In the genomic region with DNA sequence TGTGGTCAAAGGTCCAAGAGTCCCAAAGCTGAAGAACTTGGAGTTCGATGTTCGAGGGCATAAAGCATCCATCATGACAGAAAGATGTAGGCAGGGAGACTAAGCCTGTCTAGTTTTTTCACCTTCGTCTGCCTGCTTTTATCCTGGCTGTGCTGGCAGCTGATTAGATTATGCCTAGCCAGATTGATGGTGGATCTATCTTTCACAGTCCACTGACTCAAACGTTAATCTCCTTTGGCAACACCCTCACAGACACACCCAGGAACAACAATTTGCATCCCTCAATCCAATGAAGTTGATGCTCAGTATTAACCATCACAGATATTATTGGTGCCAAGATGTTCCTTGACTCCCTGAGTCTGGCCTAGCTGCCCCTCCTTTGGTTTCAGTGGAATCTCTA, we compare ENCODE assay signal across 19 cellular contexts.
DNase-seq lines count a peak whose midpoint lies in the region; ATAC-seq and TF ChIP-seq lines count a peak whose summit lies in the region.
"Had no signal": no experiment of that assay in that cellular context is flagged by ENCODE, and none has a peak within 500 bp of the region (broad histone marks: within the 10 kb centered on the region; RNA-seq: fewer than 3 reads in every experiment).

No MANE protein-coding gene starts in this region.

- no peaks in the 10 kb centered on the region for H3K23me2 ChIP-seq in H9 (ENCODE audit: insufficient read length, low read depth, low read length, poor library complexity, severe bottlenecking)

- no peak overlapping the region for H3K4ac ChIP-seq in H9 (ENCODE audit: low read depth, low read length)

- no peak overlapping the region for H3K14ac ChIP-seq in H9 (ENCODE audit: insufficient read depth, low read length)

- H3K4me2 ChIP-seq in osteoblast (ENCODE audit: insufficient read depth, low read length) (no peak overlapping the region), H9 (ENCODE audit: insufficient read depth, insufficient read length, low read length) (no peak overlapping the region)
- H3K4me2 ChIP-seq: A549 had no signal

- H3T11ph ChIP-seq in H9 (ENCODE audit: low read length): no peak overlapping the region

- no peak overlapping the region for H3K4me3 ChIP-seq in brain microvascular endothelial cell (ENCODE audit: low read depth, low read length)
- no peak overlapping the region for H3K4me3 ChIP-seq in osteoblast (ENCODE audit: insufficient read depth, low read length)
- no peak overlapping the region for H3K4me3 ChIP-seq in dorsolateral prefrontal cortex
- H3K4me3 ChIP-seq: A549 had no signal

- H3K9me3 ChIP-seq in osteoblast (ENCODE audit: low read depth, low read length) (no peaks in the 10 kb centered on the region), H9 (ENCODE audit: control insufficient read depth, low read depth, low read length) (no peaks in the 10 kb centered on the region)
- H3K9me3 ChIP-seq: A549 had no signal

- no peak for ATAC-seq in left colon
- ATAC-seq: A549 had no signal

- H3K9me3 Mint-ChIP-seq in H9: no peaks in the 10 kb centered on the region; a peak in 1 of 5 replicates

- H2AFZ ChIP-seq in osteoblast (ENCODE audit: low read length) (no peak overlapping the region), H9 (ENCODE audit: low read length) (no peak overlapping the region)

- peaks cover 23% of the 10 kb centered on the region for H3K4me1 ChIP-seq in osteoblast (ENCODE audit: insufficient read depth, low read length)
- H3K4me1 ChIP-seq in H9 (ENCODE audit: insufficient read depth, low read length): no peaks in the 10 kb centered on the region

- no peak overlapping the region for H2BK120ac ChIP-seq in H9 (ENCODE audit: low read depth, low read length, poor library complexity, severe bottlenecking)

- no peak overlapping the region for H4K8ac ChIP-seq in H9 (replicated peaks; ENCODE audit: insufficient read length, low read depth, low read length)

- intact Hi-C loops in dorsolateral prefrontal cortex (cut with DNase I): no loop called here
- intact Hi-C loops in left colon (cut with DNase I, micrococcal nuclease): no loop called here

- H3K23ac ChIP-seq in H9 (ENCODE audit: insufficient read length, low read depth, low read length): no peak overlapping the region

- no peaks in the 10 kb centered on the region for H4K20me1 ChIP-seq in osteoblast (ENCODE audit: insufficient read depth, low read length)
- no peaks in the 10 kb centered on the region for H4K20me1 ChIP-seq in H9 (ENCODE audit: control insufficient read depth, insufficient read depth, insufficient read length)

- no peak overlapping the region for H4K5ac ChIP-seq in H9 (ENCODE audit: insufficient read length, low read depth, low read length)

- H3K27me3 ChIP-seq in brain microvascular endothelial cell (replicated peaks) (no peaks in the 10 kb centered on the region), osteoblast (ENCODE audit: insufficient read depth, low read length) (no peaks in the 10 kb centered on the region), dorsolateral prefrontal cortex (no peaks in the 10 kb centered on the region), H9 (ENCODE audit: insufficient read depth, low read length) (no peaks in the 10 kb centered on the region)

- no peak overlapping the region for H3K9ac ChIP-seq in H9 (ENCODE audit: extremely low read depth, insufficient read length, low read length)

- no peak overlapping the region for H2BK15ac ChIP-seq in H9 (ENCODE audit: low read depth, low read length)

- no peak overlapping the region for H2BK12ac ChIP-seq in H9 (ENCODE audit: insufficient read length, low read depth, low read length)

- no peaks in the 10 kb centered on the region for H3K36me3 ChIP-seq in brain microvascular endothelial cell (replicated peaks)
- no peaks in the 10 kb centered on the region for H3K36me3 ChIP-seq in osteoblast (ENCODE audit: insufficient read depth, low read length)

- H3K79me2 ChIP-seq in osteoblast (ENCODE audit: insufficient read depth, low read length) (no peaks in the 10 kb centered on the region), H9 (ENCODE audit: insufficient read depth, low read length) (no peaks in the 10 kb centered on the region)

- H3K36me3 Mint-ChIP-seq in H9 (ENCODE audit: insufficient read depth in 1 of 3, low read depth in 3 of 3): no peaks in the 10 kb centered on the region

- no peak for TF ChIP-seq CTCF in brain microvascular endothelial cell (IDR thresholded peaks at IDR 0.05; ENCODE audit: low read depth, low read length, missing control alignments)
- no peak for TF ChIP-seq CTCF in osteoblast (IDR thresholded peaks at IDR 0.05; ENCODE audit: extremely low read depth, low read depth, low read length)
- no peak for TF ChIP-seq CTCF in dorsolateral prefrontal cortex (IDR thresholded peaks at IDR 0.05 in 54 of 56, conservative IDR thresholded peaks at IDR 0.05 in 2 of 56; ENCODE audit: low read depth in 1 of 56, partially characterized antibody in 56 of 56)
- no peak for TF ChIP-seq CTCF in H9 (conservative IDR thresholded peaks at IDR 0.05)

- DNase-seq in D341Med (ENCODE audit: low spot score) (peak; percentile 42), NCI-H526 treated with DMSO at 0.1 percent for 48 hours (lab: John Stamatoyannopoulos, UW) (peak; percentile 41), brain microvascular endothelial cell (no peak), osteoblast (ENCODE audit: insufficient read length, low spot score, missing footprints) (no peak), dorsolateral prefrontal cortex (no peak), H9 (no peak), left colon (no peak)
- DNase-seq: DND-41, H7, Karpas-422, NCI-H1048, NCI-H1436, NCI-H2029, NCI-H748 treated with DMSO at 0.1 percent for 48 hours, OCI-M1, RPMI8226 had no signal

- no peak overlapping the region for H2BK20ac ChIP-seq in H9 (ENCODE audit: low read depth, low read length, poor library complexity, severe bottlenecking)

- H3K27ac ChIP-seq in brain microvascular endothelial cell: peak overlapping the region; percentile 76
- H3K27ac ChIP-seq in osteoblast (ENCODE audit: low read depth, low read length): peak overlapping the region; percentile 33
- H3K27ac ChIP-seq in dorsolateral prefrontal cortex: no peak overlapping the region
- H3K27ac ChIP-seq in H9 (ENCODE audit: insufficient read length, low read depth, low read length): no peak overlapping the region
- H3K27ac ChIP-seq: A549, C4-2B had no signal

- no peak overlapping the region for H3K4me3 Mint-ChIP-seq in H9

- no peaks in the 10 kb centered on the region for H3K4me1 Mint-ChIP-seq in H9

- H3K27ac Mint-ChIP-seq in H9: no peak overlapping the region

- H3K27me3 Mint-ChIP-seq in H9 (ENCODE audit: low read depth): no peaks in the 10 kb centered on the region
- H3K27me3 Mint-ChIP-seq: IgD-negative memory B cell had no signal

- in situ Hi-C loops in brain microvascular endothelial cell (cut with HindIII; ENCODE audit: low pct_ligation_motif_present, low sequenced_read_pairs): no loop called here

- H3K56ac ChIP-seq in H9 (ENCODE audit: insufficient read length, low read depth, low read length): no peak overlapping the region

- no CpG with 5 or more reads among the region's 4 CpGs for WGBS in H9 (ENCODE audit: extremely low coverage, insufficient read length, low lambda C conversion rate)

- no peak overlapping the region for H2AK5ac ChIP-seq in H9 (ENCODE audit: insufficient read length, low read length)

- H2BK5ac ChIP-seq in H9 (ENCODE audit: insufficient read length, low read length): no peak overlapping the region

- H3K79me1 ChIP-seq in H9 (ENCODE audit: insufficient read depth, low read depth, low read length, poor library complexity, severe bottlenecking): no peaks in the 10 kb centered on the region

- no peak overlapping the region for H4K91ac ChIP-seq in H9 (ENCODE audit: insufficient read length, low read depth, low read length)

- no peak overlapping the region for H3K18ac ChIP-seq in H9 (ENCODE audit: insufficient read length, low read depth, low read length)

Comparison
In these comparisons a context has a peak if more than half of its experiments do, and no peak if none do; other contexts are left out.
1. DNase-seq: peak in D341Med (single experiment) and NCI-H526 treated with DMSO at 0.1 percent for 48 hours (single experiment); none in brain microvascular endothelial cell (single experiment), osteoblast (single experiment), dorsolateral prefrontal cortex (0 of 10), H9 (single experiment) and left colon (0 of 2).
2. H3K27ac ChIP-seq: peak in brain microvascular endothelial cell (single experiment) and osteoblast (single experiment); none in dorsolateral prefrontal cortex (0 of 59) and H9 (single experiment).